8 cellular contexts compared by ENCODE assay signal in the genomic region with DNA sequence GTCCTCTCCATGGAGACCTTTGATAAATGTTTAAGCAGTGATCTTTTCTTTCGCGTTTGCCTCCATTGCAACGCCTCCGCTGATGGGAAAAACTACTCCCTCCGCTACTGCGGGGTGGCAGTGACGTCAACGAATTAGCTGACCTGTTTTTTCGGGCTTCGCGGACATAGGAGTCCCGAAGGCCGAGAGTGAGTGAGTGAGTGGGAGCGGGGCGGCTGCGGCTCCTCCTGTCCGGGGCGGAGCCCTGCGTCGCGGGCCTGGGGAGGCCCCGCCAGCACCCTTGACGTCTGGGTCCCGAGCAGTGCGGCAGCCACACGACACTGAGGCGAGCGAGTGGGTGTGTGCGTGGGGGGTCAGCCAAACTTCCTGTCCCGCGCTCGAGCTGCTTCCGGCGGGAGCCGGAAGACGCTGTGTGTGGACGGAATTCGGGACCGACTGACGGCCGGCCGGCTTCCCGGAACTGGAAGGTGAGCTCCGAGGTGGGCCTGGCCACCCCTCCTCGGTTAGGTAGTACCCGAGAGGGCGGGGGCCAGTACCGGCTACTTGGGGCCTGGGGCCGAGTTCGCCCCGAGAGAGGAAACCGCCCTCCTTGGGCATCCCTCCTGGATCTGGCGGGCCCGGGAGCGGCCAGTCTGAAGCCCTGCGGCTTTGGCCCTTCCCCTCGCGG. TPM values are rescaled to one million over a fixed set of nuclear protein-coding genes. Genes with fewer than 3 reads are reported as not detected.
DNase-seq lines count a peak whose midpoint lies in the region; ATAC-seq, FAIRE-seq and TF ChIP-seq lines count a peak whose summit lies in the region.

A gene with protein sequence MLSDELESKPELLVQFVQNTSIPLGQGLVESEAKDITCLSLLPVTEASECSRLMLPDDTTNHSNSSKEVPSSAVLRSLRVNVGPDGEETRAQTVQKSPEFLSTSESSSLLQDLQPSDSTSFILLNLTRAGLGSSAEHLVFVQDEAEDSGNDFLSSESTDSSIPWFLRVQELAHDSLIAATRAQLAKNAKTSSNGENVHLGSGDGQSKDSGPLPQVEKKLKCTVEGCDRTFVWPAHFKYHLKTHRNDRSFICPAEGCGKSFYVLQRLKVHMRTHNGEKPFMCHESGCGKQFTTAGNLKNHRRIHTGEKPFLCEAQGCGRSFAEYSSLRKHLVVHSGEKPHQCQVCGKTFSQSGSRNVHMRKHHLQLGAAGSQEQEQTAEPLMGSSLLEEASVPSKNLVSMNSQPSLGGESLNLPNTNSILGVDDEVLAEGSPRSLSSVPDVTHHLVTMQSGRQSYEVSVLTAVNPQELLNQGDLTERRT (plus strand): TSS at position 411 of the 667 bp plus-strand sequence. CDS start 5,317 bp downstream, outside the sequence.

- peak within 1 kb of the TSS; percentile 81 to 98 (median 87) for H3K27ac ChIP-seq in adrenal gland
- peak within 1 kb of the TSS; percentile 83 to 98 (median 94) for H3K27ac ChIP-seq in heart left ventricle
- H3K27ac ChIP-seq in upper lobe of left lung: peak within 1 kb of the TSS; percentile 94 to 97 (median 96)

- 0 to 2% (median 0%) methylated on average over 28 to 58 of the region's 58 CpGs for WGBS in adrenal gland, 4 donors
- WGBS in heart left ventricle, 4 donors: 0 to 2% (median 0%) methylated on average over 14 to 58 of the region's 58 CpGs
- WGBS in upper lobe of left lung, 2 donors: 0% methylated on average over 3 to 46 of the region's 58 CpGs

- H3K9me3 ChIP-seq in adrenal gland (replicated peaks in 1 of 3) (no peaks in the 10 kb centered on the region), heart left ventricle (no peaks in the 10 kb centered on the region), upper lobe of left lung (no peaks in the 10 kb centered on the region)

- no peaks in the 10 kb centered on the region for H3K36me3 ChIP-seq in adrenal gland (replicated peaks in 1 of 2)
- peaks cover 0 to 24% (median 0%) of the 10 kb centered on the region in 9 donors for H3K36me3 ChIP-seq in heart left ventricle
- no peaks in the 10 kb centered on the region for H3K36me3 ChIP-seq in upper lobe of left lung

- intact Hi-C loops in adrenal gland (cut with DNase I): no loop called here
- intact Hi-C loops in heart left ventricle (cut with DNase I): loop anchor here in 3 of 10 donors (2.0 to 10.0 kb wide), 3 partner anchors 64 to 159 kb away; a partner anchor contains a TSS
- intact Hi-C loops in posterior cingulate gyrus (cut with DNase I): no loop called here

- peak within 1 kb of the TSS; percentile 76 to 93 (median 84) for H3K4me3 ChIP-seq in adrenal gland
- H3K4me3 ChIP-seq in heart left ventricle: peak within 1 kb of the TSS; percentile 54 to 97 (median 90)
- H3K4me3 ChIP-seq in upper lobe of left lung: peak within 1 kb of the TSS; percentile 68 to 93 (median 90)

- FAIRE-seq in GM12892 (lab: Jason Lieb, UNC): peak; percentile 97

- no peaks in the 10 kb centered on the region for H3K27me3 ChIP-seq in adrenal gland
- H3K27me3 ChIP-seq in heart left ventricle: no peaks in the 10 kb centered on the region
- H3K27me3 ChIP-seq in upper lobe of left lung: no peaks in the 10 kb centered on the region

- peak; percentile 84; the same call in 1 of the 2 replicates for TF ChIP-seq POLR2A in GM12892 (IDR thresholded peaks at IDR 0.05; ENCODE audit: low read depth, low read length)
- TF ChIP-seq POLR2A in adrenal gland (IDR thresholded peaks at IDR 0.05): peak; percentile 68 to 89
- TF ChIP-seq POLR2A in heart left ventricle (IDR thresholded peaks at IDR 0.05): peak in 1 of 2 donors; percentile 74
- TF ChIP-seq POLR2A in upper lobe of left lung (IDR thresholded peaks at IDR 0.05): peak in 3 of 4 donors; percentile 37 to 89 (median 77)

- TF ChIP-seq EP300 in upper lobe of left lung (IDR thresholded peaks at IDR 0.05): peak in 2 of 4 donors; percentile 50 to 85

- H3K4me1 ChIP-seq in adrenal gland (replicated peaks in 1 of 2) (peaks cover 18 to 39% of the 10 kb centered on the region in 2 donors), heart left ventricle (peaks cover 0 to 34% (median 19%) of the 10 kb centered on the region in 12 donors), upper lobe of left lung (peaks cover 19 to 26% (median 20%) of the 10 kb centered on the region in 4 donors)

- TF ChIP-seq CTCF in adrenal gland (IDR thresholded peaks at IDR 0.05): no peak
- no peak for TF ChIP-seq CTCF in heart left ventricle (IDR thresholded peaks at IDR 0.05)
- no peak for TF ChIP-seq CTCF in upper lobe of left lung (IDR thresholded peaks at IDR 0.05)

- DNase-seq in GM12892 (ENCODE audit: insufficient read length): peak; percentile 80
- peak; percentile 88 for DNase-seq in NCI-H146 (lab: John Stamatoyannopoulos, UW)
- DNase-seq in T-helper 1 cell: peak; percentile 75 to 94 (median 82)
- DNase-seq in adrenal gland: peak; percentile 94 to 98 (median 98)
- peak; percentile 94 to 97 (median 96) for DNase-seq in heart left ventricle
- DNase-seq in posterior cingulate gyrus: peak; percentile 75 to 98 (median 89)
- peak; percentile 97 for DNase-seq in upper lobe of left lung

- peak; percentile 97 for ATAC-seq in HG02852 (IDR thresholded peaks at IDR 0.05; ENCODE audit: unreplicated experiment)
- ATAC-seq in heart left ventricle: peak; percentile 99 to 100 (median 100)
- peak; percentile 100 for ATAC-seq in upper lobe of left lung (ENCODE audit: low FRiP score in 2 of 2)

RNA-seq across cellular contexts. Expression of the gene that starts here (rescaled TPM):
- 27.1 TPM for polyA plus RNA-seq in GM12892 (2012; ENCODE audit: missing spikeins)
- 10 to 100 TPM; 30.6 to 69.1 (median 56.8) TPM for total RNA-seq in adrenal gland
- polyA plus RNA-seq in adrenal gland: 10 to 100 TPM; 49.8 to 57.8 (median 52.0) TPM
- 10 to 100 TPM; 14.7 to 29.0 (median 20.1) TPM for total RNA-seq in heart left ventricle
- polyA plus RNA-seq in heart left ventricle: 10 to 100 TPM; 11.9 to 27.7 TPM
- total RNA-seq in upper lobe of left lung: 10 to 100 TPM; 23.4 to 80.7 (median 42.5) TPM

Comparison
In these comparisons a context has a peak if more than half of its experiments do, and no peak if none do; other contexts are left out.
1. Peak in every context shown above with its lines: DNase-seq, ATAC-seq, H3K4me3 ChIP-seq and H3K27ac ChIP-seq.